8 cellular contexts compared by ENCODE assay signal in genomic region chr11:69642549-69642912, GRCh38. TPM values are rescaled to one million over a fixed set of nuclear protein-coding genes. Genes with fewer than 3 reads are reported as not detected.
DNase-seq lines count a peak whose midpoint lies in the region; ATAC-seq and TF ChIP-seq lines count a peak whose summit lies in the region.

No MANE protein-coding gene starts in this region.

- H3K4me3 ChIP-seq in GM23248 (peak overlapping the region; percentile 85), WERI-Rb-1 (ENCODE audit: low read depth, low read length) (peak overlapping the region; percentile 6; the same call in 1 of the 2 replicates), ectodermal cell (ENCODE audit: insufficient read depth, low read depth, low read length) (peak overlapping the region; percentile 59), urinary bladder (ENCODE audit: low read depth, low read length) (peak overlapping the region; percentile 86)

- no peak for TF ChIP-seq CTCF in WERI-Rb-1 (IDR thresholded peaks at IDR 0.05; ENCODE audit: low read depth, low read length)

- no peak for ATAC-seq in GM21360 (IDR thresholded peaks at IDR 0.05; ENCODE audit: unreplicated experiment)
- no peak for ATAC-seq in GM21515 (IDR thresholded peaks at IDR 0.05; ENCODE audit: unreplicated experiment)

- H2AFZ ChIP-seq in GM23248: no peak overlapping the region

- peaks cover 80% of the 10 kb centered on the region for H3K79me2 ChIP-seq in GM23248 (ENCODE audit: insufficient read depth)

- in situ Hi-C loops in GM23248 (cut with MboI): no loop called here

- H3K4me1 ChIP-seq in GM23248 (ENCODE audit: insufficient read depth) (peaks cover 8% of the 10 kb centered on the region; the same call in 1 of the 2 replicates), ectodermal cell (ENCODE audit: control insufficient read depth, insufficient read depth, low read length) (peaks cover 34% of the 10 kb centered on the region), urinary bladder (ENCODE audit: insufficient read depth) (peaks cover 3% of the 10 kb centered on the region)

- 0 to 1% methylated on average over 18 to 39 of the region's 40 CpGs for WGBS in GM23248 (ENCODE audit: low coverage in 1 of 2, low lambda C conversion rate in 2 of 2, missing lambda C conversion rate in 2 of 2), 2 experiments
- WGBS in ectodermal cell, 2 experiments: 0 to 1% methylated on average over 40 of the region's 40 CpGs
- WGBS in urinary bladder: under 1% methylated on average over 39 of the region's 40 CpGs

- H3F3A ChIP-seq in GM23248 (ENCODE audit: insufficient read depth): peaks cover 41% of the 10 kb centered on the region

- H3K9ac ChIP-seq in GM23248: peak overlapping the region; percentile 96

- DNase-seq in GM23248 (peak; percentile 59), WERI-Rb-1 (no peak), myocyte (ENCODE audit: low read depth) (peak; percentile 28), inferior parietal cortex (ENCODE audit: extremely low spot score) (no peak)

- H3K9me3 ChIP-seq in GM23248 (ENCODE audit: low read depth): no peaks in the 10 kb centered on the region
- no peaks in the 10 kb centered on the region for H3K9me3 ChIP-seq in WERI-Rb-1 (ENCODE audit: severe bottlenecking)
- H3K9me3 ChIP-seq in ectodermal cell (ENCODE audit: control insufficient read depth, low read length): no peaks in the 10 kb centered on the region

- H3K27ac ChIP-seq in GM23248 (peak overlapping the region; percentile 97), WERI-Rb-1 (no peak overlapping the region), ectodermal cell (ENCODE audit: insufficient read depth, low read depth, low read length, poor library complexity, severe bottlenecking) (no peak overlapping the region), urinary bladder (ENCODE audit: low read depth) (no peak overlapping the region)

- H3K4me2 ChIP-seq in GM23248 (ENCODE audit: unreplicated experiment): peak overlapping the region; percentile 85

- H3K36me3 ChIP-seq in GM23248 (ENCODE audit: low read depth) (peaks cover 26% of the 10 kb centered on the region; the same call in 1 of the 2 replicates), WERI-Rb-1 (no peaks in the 10 kb centered on the region), ectodermal cell (ENCODE audit: control insufficient read depth, insufficient read depth, low read length) (peaks cover 24% of the 10 kb centered on the region), urinary bladder (ENCODE audit: insufficient read depth) (no peaks in the 10 kb centered on the region)

- H3K27me3 ChIP-seq in GM23248 (replicated peaks; ENCODE audit: insufficient read depth) (no peaks in the 10 kb centered on the region), WERI-Rb-1 (ENCODE audit: insufficient read depth, low read depth, severe bottlenecking) (peaks cover 65% of the 10 kb centered on the region), ectodermal cell (ENCODE audit: control insufficient read depth, insufficient read depth, low read length, poor library complexity, severe bottlenecking) (peaks cover 7% of the 10 kb centered on the region)

- no peaks in the 10 kb centered on the region for H4K20me1 ChIP-seq in GM23248 (ENCODE audit: insufficient read depth)

- H3K9me2 ChIP-seq in GM23248 (ENCODE audit: insufficient read depth): no peaks in the 10 kb centered on the region

RNA-seq across cellular contexts. Expression of gene CCND1, which starts 1.6 kb away (rescaled TPM):
- 684 and 695 TPM in 2 replicates for total RNA-seq in GM23248 (2014; rRNA removed; shearing (Covaris generic))
- polyA plus RNA-seq in GM23248 (2016; fragmentation: Nextera tagmentation; extraction: Ambion mirVana): 1,097 and 1,184 TPM in 2 replicates
- 197 TPM for polyA plus RNA-seq in ectodermal cell (2013, experiment 1 of 4)
- 199 TPM for polyA plus RNA-seq in ectodermal cell (2013, experiment 2 of 4)
- polyA plus RNA-seq in ectodermal cell (2013, experiment 3 of 4): 138 TPM
- polyA plus RNA-seq in ectodermal cell (2013, experiment 4 of 4): 152 TPM
- total RNA-seq in myocyte: 107 and 133 TPM in 2 replicates
- polyA plus RNA-seq in myocyte (2012): 292 TPM
- 78.8 TPM for total RNA-seq in urinary bladder
- polyA plus RNA-seq in urinary bladder: 17.5 TPM

RNA-seq across cellular contexts. Expression of gene LTO1, which starts 32.6 kb away (rescaled TPM):
- total RNA-seq in GM23248 (2014; rRNA removed; shearing (Covaris generic)): 20.6 and 37.3 TPM in 2 replicates
- polyA plus RNA-seq in GM23248 (2016; fragmentation: Nextera tagmentation; extraction: Ambion mirVana): 25.5 and 26.2 TPM in 2 replicates
- polyA plus RNA-seq in ectodermal cell (2013, experiment 1 of 4): 24.9 TPM
- polyA plus RNA-seq in ectodermal cell (2013, experiment 2 of 4): 28.3 TPM
- polyA plus RNA-seq in ectodermal cell (2013, experiment 3 of 4): 19.9 TPM
- polyA plus RNA-seq in ectodermal cell (2013, experiment 4 of 4): 21.5 TPM
- 13.4 and 23.7 TPM in 2 replicates for total RNA-seq in myocyte
- 23.3 TPM for polyA plus RNA-seq in myocyte (2012)
- 16.9 TPM for total RNA-seq in urinary bladder
- polyA plus RNA-seq in urinary bladder: 15.9 TPM

Comparison
In these comparisons a context has a peak if more than half of its experiments do, and no peak if none do; other contexts are left out.
1. DNase-seq: peak in GM23248 (single experiment) and myocyte (single experiment); none in WERI-Rb-1 (single experiment) and inferior parietal cortex (single experiment).
2. H3K4me3 ChIP-seq: peak in every context shown above with its lines; median percentile 86 in urinary bladder; 85 in GM23248; 59 in ectodermal cell; 6 in WERI-Rb-1.